Comparison of ENCODE assay signal across 22 cellular contexts in the genomic region with DNA sequence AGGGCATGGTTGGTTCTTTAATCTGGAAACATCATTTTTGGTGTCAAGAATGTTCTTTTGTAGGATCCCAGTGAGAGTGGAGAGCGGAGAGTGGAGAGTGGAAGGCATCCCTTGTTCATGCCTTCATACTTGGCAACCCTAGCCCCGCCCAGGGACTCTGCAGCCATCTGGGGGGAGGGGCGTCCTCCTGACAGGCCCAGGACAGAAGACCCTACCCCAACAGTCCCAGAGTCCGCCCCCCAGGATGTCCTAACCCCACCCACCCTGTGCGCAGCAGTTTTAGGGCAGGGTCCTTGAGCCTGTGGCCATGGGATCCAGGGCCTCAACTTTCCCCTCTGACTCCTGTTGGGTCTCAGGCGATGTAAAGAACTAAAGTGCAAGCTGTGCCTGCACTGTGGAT. TPM values are rescaled to one million over a fixed set of nuclear protein-coding genes. Genes with fewer than 3 reads are reported as not detected.
DNase-seq lines count a peak whose midpoint lies in the region; ATAC-seq, FAIRE-seq and TF ChIP-seq lines count a peak whose summit lies in the region.
"Had no signal": no experiment of that assay in that cellular context is flagged by ENCODE, and none has a peak within 500 bp of the region (broad histone marks: within the 10 kb centered on the region; RNA-seq: fewer than 3 reads in every experiment).

No MANE protein-coding gene starts in this region.

- peaks cover 5% of the 10 kb centered on the region for H3K36me3 Mint-ChIP-seq in T-helper 17 cell (ENCODE audit: low read depth)
- no peaks in the 10 kb centered on the region for H3K36me3 Mint-ChIP-seq in activated CD4-positive, alpha-beta T cell treated with anti-CD3 and anti-CD28 coated beads, Interleukin-2, amount 10 ng/mL, durations not matched to agents 24 days and 14 days (ENCODE audit: low read depth)

- H3K4me1 ChIP-seq in right atrium auricular region (peaks cover 0 to 15% of the 10 kb centered on the region in 2 donors), kidney (ENCODE audit: control insufficient read depth in 1 of 2, insufficient read depth in 1 of 2, low read depth in 1 of 2, low read length in 2 of 2) (peaks cover 3 to 12% of the 10 kb centered on the region in 2 donors)

- no peak overlapping the region for H3K4me3 Mint-ChIP-seq in T-helper 17 cell
- no peak overlapping the region for H3K4me3 Mint-ChIP-seq in activated CD4-positive, alpha-beta T cell treated with anti-CD3 and anti-CD28 coated beads, Interleukin-2, amount 10 ng/mL, durations not matched to agents 24 days and 14 days

- H3K27me3 Mint-ChIP-seq in T-helper 17 cell: no peaks in the 10 kb centered on the region
- H3K27me3 Mint-ChIP-seq in activated CD4-positive, alpha-beta T cell treated with anti-CD3 and anti-CD28 coated beads, Interleukin-2, amount 10 ng/mL, durations not matched to agents 24 days and 14 days: peaks cover 2% of the 10 kb centered on the region
- H3K27me3 Mint-ChIP-seq: CD4-positive, CD25-positive, alpha-beta regulatory T cell had no signal

- DNase-seq in left ventricle myocardium superior: peak; percentile 15
- no peak for DNase-seq in right atrium auricular region (ENCODE audit: low spot score)
- no peak for DNase-seq in T-helper 17 cell
- peak; percentile 50 for DNase-seq in kidney
- DNase-seq in activated CD4-positive, alpha-beta T cell treated with anti-CD3 and anti-CD28 coated beads, Interleukin-2, amount 10 ng/mL, durations not matched to agents 24 days and 14 days: no peak
- DNase-seq: CD4-positive, CD25-positive, alpha-beta regulatory T cell; DMS153; GOT3; Karpas-422; NCI-H1092; NCI-H1417 treated with DMSO at 0.1 percent for 48 hours; NCI-H187; NCI-H524; NCI-H774 had no signal

- no peaks in the 10 kb centered on the region for H3K9me3 Mint-ChIP-seq in activated CD4-positive, alpha-beta T cell treated with anti-CD3 and anti-CD28 coated beads, Interleukin-2, amount 10 ng/mL, durations not matched to agents 24 days and 14 days
- H3K9me3 Mint-ChIP-seq: CD4-positive, CD25-positive, alpha-beta regulatory T cell had no signal

- peak overlapping the region; percentile 46 for H3K27ac Mint-ChIP-seq in T-helper 17 cell
- H3K27ac Mint-ChIP-seq in activated CD4-positive, alpha-beta T cell treated with anti-CD3 and anti-CD28 coated beads, Interleukin-2, amount 10 ng/mL, durations not matched to agents 24 days and 14 days: no peak overlapping the region

- H3K9ac ChIP-seq in kidney (ENCODE audit: low read length in 2 of 2): no peak overlapping the region

- H3K27me3 ChIP-seq in right atrium auricular region: no peaks in the 10 kb centered on the region

- ATAC-seq in left ventricle myocardium superior: no peak
- no peak for ATAC-seq in T-helper 17 cell
- no peak for ATAC-seq in GM18519 (IDR thresholded peaks at IDR 0.05; ENCODE audit: low FRiP score, unreplicated experiment)
- ATAC-seq in GM19324 (IDR thresholded peaks at IDR 0.05; ENCODE audit: low FRiP score, unreplicated experiment): no peak
- ATAC-seq: HCT116, HepG2 had no signal

- H3K9me3 ChIP-seq in right atrium auricular region (no peaks in the 10 kb centered on the region), T-helper 17 cell (ENCODE audit: control insufficient read depth, low read length, poor library complexity, severe bottlenecking) (no peaks in the 10 kb centered on the region), kidney (ENCODE audit: control insufficient read depth in 1 of 2, low read length in 2 of 2) (no peaks in the 10 kb centered on the region)

- TF ChIP-seq CTCF in right atrium auricular region (IDR thresholded peaks at IDR 0.05): no peak
- TF ChIP-seq CTCF in kidney (IDR thresholded peaks at IDR 0.05; ENCODE audit: borderline replicate concordance, extremely low read depth, insufficient read depth): no peak

- H3K27ac ChIP-seq in right atrium auricular region (no peak overlapping the region), kidney (ENCODE audit: low read depth in 2 of 2, low read length in 2 of 2) (no peak overlapping the region)
- H3K27ac ChIP-seq: HL-60 had no signal

- intact Hi-C loops in left ventricle myocardium superior (cut with micrococcal nuclease): no loop called here
- intact Hi-C loops in kidney (cut with DNase I): no loop called here
- intact Hi-C loops in activated CD4-positive, alpha-beta T cell treated with anti-CD3 and anti-CD28 coated beads, Interleukin-2, amount 10 ng/mL, durations not matched to agents 24 days and 14 days (cut with micrococcal nuclease): no loop called here

- H3K4me3 ChIP-seq in right atrium auricular region: no peak overlapping the region
- H3K4me3 ChIP-seq in kidney (ENCODE audit: low read length in 2 of 2): no peak overlapping the region

- H3K4me1 Mint-ChIP-seq in T-helper 17 cell: peaks cover 18% of the 10 kb centered on the region
- H3K4me1 Mint-ChIP-seq in activated CD4-positive, alpha-beta T cell treated with anti-CD3 and anti-CD28 coated beads, Interleukin-2, amount 10 ng/mL, durations not matched to agents 24 days and 14 days: peaks cover 4% of the 10 kb centered on the region

- no peak for FAIRE-seq in kidney (lab: Jason Lieb, UNC)
- FAIRE-seq: GM18507, HepG2, RCC 7860 had no signal

- H3K36me3 ChIP-seq in right atrium auricular region: peaks cover 17% of the 10 kb centered on the region
- peaks cover 0 to 4% of the 10 kb centered on the region in 2 donors for H3K36me3 ChIP-seq in kidney (ENCODE audit: control insufficient read depth in 1 of 2, insufficient read depth in 2 of 2, low read length in 2 of 2)

RNA-seq across cellular contexts. Expression of gene SLC26A11, which starts 4.5 kb away (rescaled TPM):
- 10.6 TPM for total RNA-seq in left ventricle myocardium superior
- 1 to 10 TPM; 2.2 to 9.0 TPM for total RNA-seq in right atrium auricular region
- total RNA-seq in T-helper 17 cell: 10 to 100 TPM; 57.0 to 73.8 TPM
- 24.5 TPM for total RNA-seq in kidney
- polyA plus RNA-seq in kidney (ENCODE audit: insufficient read depth, low read depth, low replicate concordance): 11.3 TPM
- 4.3 and 6.2 TPM in 2 replicates for total RNA-seq in activated CD4-positive, alpha-beta T cell treated with anti-CD3 and anti-CD28 coated beads, Interleukin-2, amount 10 ng/mL, durations not matched to agents 24 days and 14 days

RNA-seq across cellular contexts. Expression of gene SGSH, which starts 4.5 kb away (rescaled TPM):
- total RNA-seq in left ventricle myocardium superior: 11.4 TPM
- total RNA-seq in right atrium auricular region: 10 to 100 TPM; 10.6 to 13.7 TPM
- 100 to 1,000 TPM; 136 to 151 TPM for total RNA-seq in T-helper 17 cell
- 63.2 TPM for total RNA-seq in kidney
- 25.9 TPM for polyA plus RNA-seq in kidney (ENCODE audit: insufficient read depth, low read depth, low replicate concordance)
- total RNA-seq in activated CD4-positive, alpha-beta T cell treated with anti-CD3 and anti-CD28 coated beads, Interleukin-2, amount 10 ng/mL, durations not matched to agents 24 days and 14 days: 20.5 and 22.5 TPM in 2 replicates

RNA-seq across cellular contexts. Expression of gene RNF213, which starts 36.0 kb away (rescaled TPM):
- total RNA-seq in left ventricle myocardium superior: 25.7 TPM
- total RNA-seq in right atrium auricular region: 10 to 100 TPM; 27.3 to 36.8 TPM
- 100 to 1,000 TPM; 528 to 571 TPM for total RNA-seq in T-helper 17 cell
- total RNA-seq in kidney: 276 TPM
- 43.4 TPM for polyA plus RNA-seq in kidney (ENCODE audit: insufficient read depth, low read depth, low replicate concordance)
- total RNA-seq in activated CD4-positive, alpha-beta T cell treated with anti-CD3 and anti-CD28 coated beads, Interleukin-2, amount 10 ng/mL, durations not matched to agents 24 days and 14 days: 238 and 264 TPM in 2 replicates

RNA-seq across cellular contexts. Expression of gene CARD14, which starts 54.9 kb away (rescaled TPM):
- total RNA-seq in left ventricle myocardium superior: not detected
- total RNA-seq in right atrium auricular region: not detected
- total RNA-seq in T-helper 17 cell: not detected
- 1.7 TPM for total RNA-seq in kidney
- polyA plus RNA-seq in kidney (ENCODE audit: insufficient read depth, low read depth, low replicate concordance): 0.17 TPM
- total RNA-seq in activated CD4-positive, alpha-beta T cell treated with anti-CD3 and anti-CD28 coated beads, Interleukin-2, amount 10 ng/mL, durations not matched to agents 24 days and 14 days: not detected in 2 replicates
- total RNA-seq: CD4-positive, CD25-positive, alpha-beta regulatory T cell had no signal
- polyA plus RNA-seq: BJ, HepG2 had no signal

Comparison
In these comparisons a context has a peak if more than half of its experiments do, and no peak if none do; other contexts are left out.
1. DNase-seq: peak in left ventricle myocardium superior (single experiment) and kidney (single experiment); none in right atrium auricular region (single experiment), T-helper 17 cell (0 of 3) and activated CD4-positive, alpha-beta T cell treated with anti-CD3 and anti-CD28 coated beads, Interleukin-2, amount 10 ng/mL, durations not matched to agents 24 days and 14 days (single experiment).